ENCODE assay signal across 1 cellular context in the genomic region with DNA sequence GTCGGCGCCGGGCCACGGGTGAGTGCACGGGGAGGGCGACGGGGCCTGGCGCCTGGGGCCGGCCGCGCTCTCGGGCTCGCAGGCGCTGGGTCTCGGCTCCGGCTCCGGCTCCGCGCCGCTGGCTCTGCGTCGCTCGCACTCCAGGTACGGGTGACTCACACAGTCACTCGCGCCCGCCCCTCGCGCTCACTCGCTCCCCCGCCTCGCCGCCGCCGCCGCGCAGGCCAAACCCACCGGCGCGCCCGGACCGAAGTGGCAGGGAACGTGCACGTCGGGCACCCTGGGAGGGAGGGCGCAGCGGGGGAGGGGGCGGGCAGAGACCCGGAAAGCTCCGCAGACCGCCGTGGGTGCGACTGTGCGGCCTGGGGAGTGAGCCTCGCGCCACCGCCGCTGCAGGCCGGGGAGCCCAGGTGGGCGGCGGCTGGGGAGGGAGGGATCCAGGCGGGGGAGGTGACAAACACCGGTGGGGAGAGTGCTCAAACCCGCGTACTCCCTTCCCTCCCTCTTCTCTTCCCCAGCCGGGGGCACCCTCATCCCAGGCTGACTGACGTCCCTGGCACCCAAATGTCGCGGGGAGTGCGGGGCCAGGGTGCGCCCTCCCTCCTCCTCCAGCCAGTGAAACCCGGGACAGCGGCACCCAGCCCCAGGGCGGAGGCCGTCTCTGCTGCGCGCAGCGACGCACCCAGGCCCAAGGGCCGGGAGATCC.
TF ChIP-seq lines count a peak whose summit lies in the region.

No MANE protein-coding gene starts in this region.

TF ChIP-seq in K562, 482 proteins besides CTCF, POLR2A, EP300 and RAD21 (continued from another document):
- TF ChIP-seq MGA (IDR thresholded peaks at IDR 0.05) (0 out of 2 replicates have a peak, but pooled peaks have one; percentile 29), TGIF2 (CRISPR knock-in tag; IDR thresholded peaks at IDR 0.05) (no peak), ZNF77 (CRISPR knock-in tag; IDR thresholded peaks at IDR 0.05) (no peak), BRF2 (IDR thresholded peaks at IDR 0.05; ENCODE audit: borderline replicate concordance, insufficient read depth, insufficient read length) (no peak), NFE2L1 (tag; IDR thresholded peaks at IDR 0.05; ENCODE audit: borderline replicate concordance, low read depth) (no peak), ZNF76 (CRISPR knock-in tag; IDR thresholded peaks at IDR 0.05; ENCODE audit: borderline replicate concordance) (no peak), HMG20A (CRISPR knock-in tag; conservative IDR thresholded peaks at IDR 0.05) (no peak), SAP30 (IDR thresholded peaks at IDR 0.05; ENCODE audit: borderline replicate concordance, insufficient read depth, low read depth, low read length, poor library complexity, severe bottlenecking) (no peak), ARID1B (IDR thresholded peaks at IDR 0.05) (peak; percentile 15; the same call in 1 of the 2 replicates), HNRNPL (IDR thresholded peaks at IDR 0.05; ENCODE audit: low read depth, low read length) (no peak), L3MBTL2 (IDR thresholded peaks at IDR 0.05) (no peak; the same call in 1 of the 2 replicates), LARP7 (IDR thresholded peaks at IDR 0.05) (no peak), ZNF197 (CRISPR knock-in tag; IDR thresholded peaks at IDR 0.05; ENCODE audit: low read depth) (0 out of 2 replicates have a peak, but pooled peaks have one; percentile 77), TFE3 (CRISPR knock-in tag; IDR thresholded peaks at IDR 0.05) (no peak), ZNF699 (CRISPR knock-in tag; IDR thresholded peaks at IDR 0.05; ENCODE audit: insufficient replicate concordance) (no peak), NRF1 (conservative IDR thresholded peaks at IDR 0.05 in 1 of 2, IDR thresholded peaks at IDR 0.05 in 1 of 2) (no peak; a peak in 1 of 4 replicates), ETV6 (IDR thresholded peaks at IDR 0.05; ENCODE audit: borderline replicate concordance in 1 of 2, low read depth in 2 of 2, low read length in 1 of 2) (no peak), ETV6 (CRISPR knock-in tag; IDR thresholded peaks at IDR 0.05; ENCODE audit: borderline replicate concordance) (no peak), ZNF263 (CRISPR knock-in tag; IDR thresholded peaks at IDR 0.05; ENCODE audit: borderline replicate concordance) (no peak), CREM (IDR thresholded peaks at IDR 0.05; ENCODE audit: low read depth) (0 out of 2 replicates have a peak, but pooled peaks have one; percentile 15)
